1 cellular context compared by ENCODE assay signal in genomic region chr5:142499591-142500384, GRCh38.
TF ChIP-seq lines count a peak whose summit lies in the region.

No MANE protein-coding gene starts in this region.

TF ChIP-seq in HepG2, 621 proteins besides CTCF, POLR2A, EP300 and RAD21 (continued from another document and continues in another):
- TF ChIP-seq, protein P1, sequence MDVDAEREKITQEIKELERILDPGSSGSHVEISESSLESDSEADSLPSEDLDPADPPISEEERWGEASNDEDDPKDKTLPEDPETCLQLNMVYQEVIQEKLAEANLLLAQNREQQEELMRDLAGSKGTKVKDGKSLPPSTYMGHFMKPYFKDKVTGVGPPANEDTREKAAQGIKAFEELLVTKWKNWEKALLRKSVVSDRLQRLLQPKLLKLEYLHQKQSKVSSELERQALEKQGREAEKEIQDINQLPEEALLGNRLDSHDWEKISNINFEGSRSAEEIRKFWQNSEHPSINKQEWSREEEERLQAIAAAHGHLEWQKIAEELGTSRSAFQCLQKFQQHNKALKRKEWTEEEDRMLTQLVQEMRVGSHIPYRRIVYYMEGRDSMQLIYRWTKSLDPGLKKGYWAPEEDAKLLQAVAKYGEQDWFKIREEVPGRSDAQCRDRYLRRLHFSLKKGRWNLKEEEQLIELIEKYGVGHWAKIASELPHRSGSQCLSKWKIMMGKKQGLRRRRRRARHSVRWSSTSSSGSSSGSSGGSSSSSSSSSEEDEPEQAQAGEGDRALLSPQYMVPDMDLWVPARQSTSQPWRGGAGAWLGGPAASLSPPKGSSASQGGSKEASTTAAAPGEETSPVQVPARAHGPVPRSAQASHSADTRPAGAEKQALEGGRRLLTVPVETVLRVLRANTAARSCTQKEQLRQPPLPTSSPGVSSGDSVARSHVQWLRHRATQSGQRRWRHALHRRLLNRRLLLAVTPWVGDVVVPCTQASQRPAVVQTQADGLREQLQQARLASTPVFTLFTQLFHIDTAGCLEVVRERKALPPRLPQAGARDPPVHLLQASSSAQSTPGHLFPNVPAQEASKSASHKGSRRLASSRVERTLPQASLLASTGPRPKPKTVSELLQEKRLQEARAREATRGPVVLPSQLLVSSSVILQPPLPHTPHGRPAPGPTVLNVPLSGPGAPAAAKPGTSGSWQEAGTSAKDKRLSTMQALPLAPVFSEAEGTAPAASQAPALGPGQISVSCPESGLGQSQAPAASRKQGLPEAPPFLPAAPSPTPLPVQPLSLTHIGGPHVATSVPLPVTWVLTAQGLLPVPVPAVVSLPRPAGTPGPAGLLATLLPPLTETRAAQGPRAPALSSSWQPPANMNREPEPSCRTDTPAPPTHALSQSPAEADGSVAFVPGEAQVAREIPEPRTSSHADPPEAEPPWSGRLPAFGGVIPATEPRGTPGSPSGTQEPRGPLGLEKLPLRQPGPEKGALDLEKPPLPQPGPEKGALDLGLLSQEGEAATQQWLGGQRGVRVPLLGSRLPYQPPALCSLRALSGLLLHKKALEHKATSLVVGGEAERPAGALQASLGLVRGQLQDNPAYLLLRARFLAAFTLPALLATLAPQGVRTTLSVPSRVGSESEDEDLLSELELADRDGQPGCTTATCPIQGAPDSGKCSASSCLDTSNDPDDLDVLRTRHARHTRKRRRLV (CRISPR knock-in tag; IDR thresholded peaks at IDR 0.05) = no peak
- TF ChIP-seq, protein P2, sequence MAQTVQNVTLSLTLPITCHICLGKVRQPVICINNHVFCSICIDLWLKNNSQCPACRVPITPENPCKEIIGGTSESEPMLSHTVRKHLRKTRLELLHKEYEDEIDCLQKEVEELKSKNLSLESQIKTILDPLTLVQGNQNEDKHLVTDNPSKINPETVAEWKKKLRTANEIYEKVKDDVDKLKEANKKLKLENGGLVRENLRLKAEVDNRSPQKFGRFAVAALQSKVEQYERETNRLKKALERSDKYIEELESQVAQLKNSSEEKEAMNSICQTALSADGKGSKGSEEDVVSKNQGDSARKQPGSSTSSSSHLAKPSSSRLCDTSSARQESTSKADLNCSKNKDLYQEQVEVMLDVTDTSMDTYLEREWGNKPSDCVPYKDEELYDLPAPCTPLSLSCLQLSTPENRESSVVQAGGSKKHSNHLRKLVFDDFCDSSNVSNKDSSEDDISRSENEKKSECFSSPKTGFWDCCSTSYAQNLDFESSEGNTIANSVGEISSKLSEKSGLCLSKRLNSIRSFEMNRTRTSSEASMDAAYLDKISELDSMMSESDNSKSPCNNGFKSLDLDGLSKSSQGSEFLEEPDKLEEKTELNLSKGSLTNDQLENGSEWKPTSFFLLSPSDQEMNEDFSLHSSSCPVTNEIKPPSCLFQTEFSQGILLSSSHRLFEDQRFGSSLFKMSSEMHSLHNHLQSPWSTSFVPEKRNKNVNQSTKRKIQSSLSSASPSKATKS (CRISPR knock-in tag; IDR thresholded peaks at IDR 0.05) = no peak
- TF ChIP-seq TMF1 (CRISPR knock-in tag; IDR thresholded peaks at IDR 0.05; ENCODE audit: low read depth) = no peak
- TF ChIP-seq JDP2 (CRISPR knock-in tag; IDR thresholded peaks at IDR 0.05; ENCODE audit: borderline replicate concordance) = no peak
- TF ChIP-seq ZIK1 (CRISPR knock-in tag; IDR thresholded peaks at IDR 0.05; ENCODE audit: borderline replicate concordance, low read depth) = no peak
- no peak for TF ChIP-seq SP140L (CRISPR knock-in tag; IDR thresholded peaks at IDR 0.05; ENCODE audit: borderline replicate concordance)
- TF ChIP-seq, protein P3, sequence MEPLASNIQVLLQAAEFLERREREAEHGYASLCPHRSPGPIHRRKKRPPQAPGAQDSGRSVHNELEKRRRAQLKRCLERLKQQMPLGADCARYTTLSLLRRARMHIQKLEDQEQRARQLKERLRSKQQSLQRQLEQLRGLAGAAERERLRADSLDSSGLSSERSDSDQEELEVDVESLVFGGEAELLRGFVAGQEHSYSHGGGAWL (CRISPR knock-in tag; IDR thresholded peaks at IDR 0.05) = no peak
- 0 out of 2 replicates have a peak, but pooled peaks have one; percentile 28 for TF ChIP-seq HOXD1 (CRISPR knock-in tag; IDR thresholded peaks at IDR 0.05)
- TF ChIP-seq MYC (CRISPR knock-in tag; IDR thresholded peaks at IDR 0.05; ENCODE audit: borderline replicate concordance) = no peak
- TF ChIP-seq HNRNPK (IDR thresholded peaks at IDR 0.05; ENCODE audit: low read depth, low read length, poor library complexity, severe bottlenecking) = no peak
- no peak for TF ChIP-seq NCOA1 (CRISPR knock-in tag; IDR thresholded peaks at IDR 0.05)
- TF ChIP-seq ARNT (IDR thresholded peaks at IDR 0.05) = no peak
- TF ChIP-seq THYN1 (CRISPR knock-in tag; IDR thresholded peaks at IDR 0.05; ENCODE audit: borderline replicate concordance, low read depth) = no peak
- no peak for TF ChIP-seq POLR2AphosphoS5 (IDR thresholded peaks at IDR 0.05; ENCODE audit: low read depth, low read length)
- no peak for TF ChIP-seq RCOR2 (CRISPR knock-in tag; IDR thresholded peaks at IDR 0.05)
- TF ChIP-seq YEATS4 (CRISPR knock-in tag; IDR thresholded peaks at IDR 0.05; ENCODE audit: borderline replicate concordance) = no peak
- TF ChIP-seq SALL1 (CRISPR knock-in tag; IDR thresholded peaks at IDR 0.05) = peak; percentile 6; the same call in 1 of the 2 replicates
- no peak for TF ChIP-seq ZNF83 (CRISPR knock-in tag; IDR thresholded peaks at IDR 0.05; ENCODE audit: borderline replicate concordance)
- no peak for TF ChIP-seq AGO2 (optimal IDR thresholded peaks at IDR 0.05; ENCODE audit: low read depth, low read length)
- TF ChIP-seq, protein P4, sequence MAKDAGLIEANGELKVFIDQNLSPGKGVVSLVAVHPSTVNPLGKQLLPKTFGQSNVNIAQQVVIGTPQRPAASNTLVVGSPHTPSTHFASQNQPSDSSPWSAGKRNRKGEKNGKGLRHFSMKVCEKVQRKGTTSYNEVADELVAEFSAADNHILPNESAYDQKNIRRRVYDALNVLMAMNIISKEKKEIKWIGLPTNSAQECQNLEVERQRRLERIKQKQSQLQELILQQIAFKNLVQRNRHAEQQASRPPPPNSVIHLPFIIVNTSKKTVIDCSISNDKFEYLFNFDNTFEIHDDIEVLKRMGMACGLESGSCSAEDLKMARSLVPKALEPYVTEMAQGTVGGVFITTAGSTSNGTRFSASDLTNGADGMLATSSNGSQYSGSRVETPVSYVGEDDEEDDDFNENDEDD (CRISPR knock-in tag; IDR thresholded peaks at IDR 0.05; ENCODE audit: borderline replicate concordance) = no peak
- TF ChIP-seq MTA1 (CRISPR knock-in tag; IDR thresholded peaks at IDR 0.05; ENCODE audit: borderline replicate concordance) = no peak
- no peak for TF ChIP-seq SUZ12 (IDR thresholded peaks at IDR 0.05; ENCODE audit: low read depth, low read length)
- TF ChIP-seq ZNF776 (CRISPR knock-in tag; IDR thresholded peaks at IDR 0.05) = no peak
- TF ChIP-seq CBX5 (CRISPR knock-in tag; IDR thresholded peaks at IDR 0.05; ENCODE audit: borderline replicate concordance) = no peak
- no peak for TF ChIP-seq MYPOP (CRISPR knock-in tag; IDR thresholded peaks at IDR 0.05)
- TF ChIP-seq NFE2L1 (CRISPR knock-in tag; IDR thresholded peaks at IDR 0.05; ENCODE audit: borderline replicate concordance) = no peak
- TF ChIP-seq SMAD1 (CRISPR knock-in tag; IDR thresholded peaks at IDR 0.05; ENCODE audit: borderline replicate concordance, low read depth) = no peak
- no peak for TF ChIP-seq ATF4 (CRISPR knock-in tag; IDR thresholded peaks at IDR 0.05)
- TF ChIP-seq NBN (conservative IDR thresholded peaks at IDR 0.05) = no peak
- no peak for TF ChIP-seq MAFF (IDR thresholded peaks at IDR 0.05; ENCODE audit: low read depth, low read length)
- peak; percentile 94 for TF ChIP-seq ZNF652 (CRISPR knock-in tag; IDR thresholded peaks at IDR 0.05; ENCODE audit: borderline replicate concordance, low read depth)
- peak; percentile 65 for TF ChIP-seq HNF4A (CRISPR knock-in tag; IDR thresholded peaks at IDR 0.05)
- TF ChIP-seq ATF7-NPFF (CRISPR knock-in tag; IDR thresholded peaks at IDR 0.05; ENCODE audit: low read depth) = no peak
- TF ChIP-seq ZNF580 (CRISPR knock-in tag; IDR thresholded peaks at IDR 0.05; ENCODE audit: borderline replicate concordance, low read depth) = 0 out of 2 replicates have a peak, but pooled peaks have one; percentile 25
- TF ChIP-seq ETV6 (CRISPR knock-in tag; conservative IDR thresholded peaks at IDR 0.05) = no peak
- no peak for TF ChIP-seq ZNF720 (CRISPR knock-in tag; IDR thresholded peaks at IDR 0.05)
- TF ChIP-seq ZNF780A (CRISPR knock-in tag; IDR thresholded peaks at IDR 0.05) = no peak
- no peak for TF ChIP-seq ZNF431 (CRISPR knock-in tag; IDR thresholded peaks at IDR 0.05; ENCODE audit: borderline replicate concordance, low read depth)
- TF ChIP-seq, protein P5, sequence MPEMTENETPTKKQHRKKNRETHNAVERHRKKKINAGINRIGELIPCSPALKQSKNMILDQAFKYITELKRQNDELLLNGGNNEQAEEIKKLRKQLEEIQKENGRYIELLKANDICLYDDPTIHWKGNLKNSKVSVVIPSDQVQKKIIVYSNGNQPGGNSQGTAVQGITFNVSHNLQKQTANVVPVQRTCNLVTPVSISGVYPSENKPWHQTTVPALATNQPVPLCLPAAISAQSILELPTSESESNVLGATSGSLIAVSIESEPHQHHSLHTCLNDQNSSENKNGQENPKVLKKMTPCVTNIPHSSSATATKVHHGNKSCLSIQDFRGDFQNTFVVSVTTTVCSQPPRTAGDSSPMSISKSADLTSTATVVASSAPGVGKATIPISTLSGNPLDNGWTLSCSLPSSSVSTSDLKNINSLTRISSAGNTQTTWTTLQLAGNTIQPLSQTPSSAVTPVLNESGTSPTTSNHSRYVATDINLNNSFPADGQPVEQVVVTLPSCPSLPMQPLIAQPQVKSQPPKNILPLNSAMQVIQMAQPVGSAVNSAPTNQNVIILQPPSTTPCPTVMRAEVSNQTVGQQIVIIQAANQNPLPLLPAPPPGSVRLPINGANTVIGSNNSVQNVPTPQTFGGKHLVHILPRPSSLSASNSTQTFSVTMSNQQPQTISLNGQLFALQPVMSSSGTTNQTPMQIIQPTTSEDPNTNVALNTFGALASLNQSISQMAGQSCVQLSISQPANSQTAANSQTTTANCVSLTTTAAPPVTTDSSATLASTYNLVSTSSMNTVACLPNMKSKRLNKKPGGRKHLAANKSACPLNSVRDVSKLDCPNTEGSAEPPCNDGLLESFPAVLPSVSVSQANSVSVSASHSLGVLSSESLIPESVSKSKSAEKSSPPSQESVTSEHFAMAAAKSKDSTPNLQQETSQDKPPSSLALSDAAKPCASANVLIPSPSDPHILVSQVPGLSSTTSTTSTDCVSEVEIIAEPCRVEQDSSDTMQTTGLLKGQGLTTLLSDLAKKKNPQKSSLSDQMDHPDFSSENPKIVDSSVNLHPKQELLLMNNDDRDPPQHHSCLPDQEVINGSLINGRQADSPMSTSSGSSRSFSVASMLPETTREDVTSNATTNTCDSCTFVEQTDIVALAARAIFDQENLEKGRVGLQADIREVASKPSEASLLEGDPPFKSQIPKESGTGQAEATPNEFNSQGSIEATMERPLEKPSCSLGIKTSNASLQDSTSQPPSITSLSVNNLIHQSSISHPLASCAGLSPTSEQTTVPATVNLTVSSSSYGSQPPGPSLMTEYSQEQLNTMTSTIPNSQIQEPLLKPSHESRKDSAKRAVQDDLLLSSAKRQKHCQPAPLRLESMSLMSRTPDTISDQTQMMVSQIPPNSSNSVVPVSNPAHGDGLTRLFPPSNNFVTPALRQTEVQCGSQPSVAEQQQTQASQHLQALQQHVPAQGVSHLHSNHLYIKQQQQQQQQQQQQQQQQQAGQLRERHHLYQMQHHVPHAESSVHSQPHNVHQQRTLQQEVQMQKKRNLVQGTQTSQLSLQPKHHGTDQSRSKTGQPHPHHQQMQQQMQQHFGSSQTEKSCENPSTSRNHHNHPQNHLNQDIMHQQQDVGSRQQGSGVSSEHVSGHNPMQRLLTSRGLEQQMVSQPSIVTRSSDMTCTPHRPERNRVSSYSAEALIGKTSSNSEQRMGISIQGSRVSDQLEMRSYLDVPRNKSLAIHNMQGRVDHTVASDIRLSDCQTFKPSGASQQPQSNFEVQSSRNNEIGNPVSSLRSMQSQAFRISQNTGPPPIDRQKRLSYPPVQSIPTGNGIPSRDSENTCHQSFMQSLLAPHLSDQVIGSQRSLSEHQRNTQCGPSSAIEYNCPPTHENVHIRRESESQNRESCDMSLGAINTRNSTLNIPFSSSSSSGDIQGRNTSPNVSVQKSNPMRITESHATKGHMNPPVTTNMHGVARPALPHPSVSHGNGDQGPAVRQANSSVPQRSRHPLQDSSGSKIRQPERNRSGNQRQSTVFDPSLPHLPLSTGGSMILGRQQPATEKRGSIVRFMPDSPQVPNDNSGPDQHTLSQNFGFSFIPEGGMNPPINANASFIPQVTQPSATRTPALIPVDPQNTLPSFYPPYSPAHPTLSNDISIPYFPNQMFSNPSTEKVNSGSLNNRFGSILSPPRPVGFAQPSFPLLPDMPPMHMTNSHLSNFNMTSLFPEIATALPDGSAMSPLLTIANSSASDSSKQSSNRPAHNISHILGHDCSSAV (CRISPR knock-in tag; IDR thresholded peaks at IDR 0.05; ENCODE audit: borderline replicate concordance) = no peak
- TF ChIP-seq, protein P6, sequence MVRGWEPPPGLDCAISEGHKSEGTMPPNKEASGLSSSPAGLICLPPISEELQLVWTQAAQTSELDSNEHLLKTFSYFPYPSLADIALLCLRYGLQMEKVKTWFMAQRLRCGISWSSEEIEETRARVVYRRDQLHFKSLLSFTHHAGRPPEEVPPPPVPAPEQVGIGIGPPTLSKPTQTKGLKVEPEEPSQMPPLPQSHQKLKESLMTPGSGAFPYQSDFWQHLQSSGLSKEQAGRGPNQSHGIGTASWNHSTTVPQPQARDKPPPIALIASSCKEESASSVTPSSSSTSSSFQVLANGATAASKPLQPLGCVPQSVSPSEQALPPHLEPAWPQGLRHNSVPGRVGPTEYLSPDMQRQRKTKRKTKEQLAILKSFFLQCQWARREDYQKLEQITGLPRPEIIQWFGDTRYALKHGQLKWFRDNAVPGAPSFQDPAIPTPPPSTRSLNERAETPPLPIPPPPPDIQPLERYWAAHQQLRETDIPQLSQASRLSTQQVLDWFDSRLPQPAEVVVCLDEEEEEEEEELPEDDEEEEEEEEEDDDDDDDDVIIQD (CRISPR knock-in tag; IDR thresholded peaks at IDR 0.05; ENCODE audit: low read depth) = peak; percentile 36; the same call in 1 of the 2 replicates
- no peak for TF ChIP-seq SIX4 (CRISPR knock-in tag; IDR thresholded peaks at IDR 0.05)
